8 cellular contexts compared by ENCODE assay signal in genomic region chr9:76571288-76572204, GRCh38.
DNase-seq lines count a peak whose midpoint lies in the region; ATAC-seq, FAIRE-seq and TF ChIP-seq lines count a peak whose summit lies in the region.

No MANE protein-coding gene starts in this region.

- no peak overlapping the region for H3K27ac Mint-ChIP-seq in endodermal cell

- WGBS in endodermal cell (ENCODE audit: insufficient coverage in 1 of 2, insufficient read length in 1 of 2), 2 experiments = 83 to 93% methylated on average over 21 to 40 of the region's 40 CpGs

- H3K27ac ChIP-seq in endodermal cell (ENCODE audit: low read depth, low read length) (no peak overlapping the region), WERI-Rb-1 (no peak overlapping the region)

- peak; percentile 79 for FAIRE-seq in H54 (lab: Jason Lieb, UNC)

- peaks cover 26% of the 10 kb centered on the region for H3K27me3 Mint-ChIP-seq in endodermal cell (ENCODE audit: insufficient read depth)

- H3K4me3 ChIP-seq in endodermal cell (ENCODE audit: low read length) = no peak overlapping the region
- no peak overlapping the region for H3K4me3 ChIP-seq in WERI-Rb-1 (ENCODE audit: low read depth, low read length)

- H3K27me3 ChIP-seq in endodermal cell (ENCODE audit: control insufficient read depth, insufficient read depth, low read length, poor library complexity, severe bottlenecking) (no peaks in the 10 kb centered on the region), WERI-Rb-1 (ENCODE audit: insufficient read depth, low read depth, severe bottlenecking) (no peaks in the 10 kb centered on the region)

- no peak for TF ChIP-seq POLR2A in H54 (IDR thresholded peaks at IDR 0.05; ENCODE audit: low read depth, low read length)

- no peaks in the 10 kb centered on the region for H3K36me3 Mint-ChIP-seq in endodermal cell (ENCODE audit: low read depth)

- DNase-seq in H54 (ENCODE audit: insufficient read length, low spot score) (no peak), NCI-H748 treated with DMSO at 0.1 percent for 48 hours (lab: John Stamatoyannopoulos, UW) (peak; percentile 38), endodermal cell (no peak), pons (ENCODE audit: low spot score) (peak; percentile 14), NCI-H2081 (lab: John Stamatoyannopoulos, UW) (no peak), ecto neural progenitor cell (ENCODE audit: low spot score) (no peak), WERI-Rb-1 (no peak)

- H3K4me3 Mint-ChIP-seq in endodermal cell = peak overlapping the region; percentile 34

- no peak overlapping the region for H3K9ac ChIP-seq in endodermal cell (ENCODE audit: extremely low read depth, low read length, poor library complexity, severe bottlenecking)

- H3K9me3 ChIP-seq in endodermal cell (ENCODE audit: control insufficient read depth, low read length) (peaks cover 12% of the 10 kb centered on the region), WERI-Rb-1 (ENCODE audit: severe bottlenecking) (peaks cover 3% of the 10 kb centered on the region)

- peaks cover 8% of the 10 kb centered on the region for H3K9me3 Mint-ChIP-seq in endodermal cell

- TF ChIP-seq CTCF in endodermal cell (conservative IDR thresholded peaks at IDR 0.05) (no peak), WERI-Rb-1 (IDR thresholded peaks at IDR 0.05; ENCODE audit: low read depth, low read length) (no peak)

- ATAC-seq in GM18498 (IDR thresholded peaks at IDR 0.05; ENCODE audit: unreplicated experiment) = peak; percentile 88

- no peaks in the 10 kb centered on the region for H3K36me3 ChIP-seq in endodermal cell (ENCODE audit: control insufficient read depth, insufficient read depth, low read length)
- no peaks in the 10 kb centered on the region for H3K36me3 ChIP-seq in WERI-Rb-1

- H3K4me1 ChIP-seq in endodermal cell (ENCODE audit: control insufficient read depth, insufficient read depth, low read length) = no peaks in the 10 kb centered on the region

- H3K4me1 Mint-ChIP-seq in endodermal cell = peaks cover 15% of the 10 kb centered on the region

Comparison
In these comparisons a context has a peak if more than half of its experiments do, and no peak if none do; other contexts are left out.
1. DNase-seq: peak in NCI-H748 treated with DMSO at 0.1 percent for 48 hours (single experiment) and pons (single experiment); none in H54 (single experiment), endodermal cell (single experiment), NCI-H2081 (0 of 2), ecto neural progenitor cell (single experiment) and WERI-Rb-1 (single experiment).